In the genomic region with DNA sequence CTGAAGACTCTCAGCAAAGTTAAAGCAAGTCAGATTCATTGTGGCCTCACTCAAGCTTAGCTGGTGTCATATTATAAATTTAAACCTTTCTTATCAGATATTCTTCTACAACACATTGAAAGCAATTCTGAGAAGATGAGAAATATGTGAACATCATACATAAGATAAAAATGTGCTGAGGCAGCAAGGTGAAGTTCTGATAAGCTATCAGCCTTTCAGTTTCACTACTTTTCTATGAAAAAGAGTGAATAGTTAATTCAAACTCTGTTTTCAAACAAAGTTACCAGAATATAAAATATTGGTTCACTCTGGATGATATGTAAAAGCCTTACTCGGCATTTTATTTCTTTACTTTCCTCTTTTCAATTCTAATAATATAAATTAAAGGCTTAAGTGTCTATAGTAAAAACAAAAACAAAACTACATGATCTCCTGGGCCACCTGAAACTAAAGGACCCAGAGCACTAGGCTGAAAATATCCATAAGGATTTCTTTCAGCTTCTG, we compare ENCODE assay signal across 31 cellular contexts.
"Had no signal": no experiment of that assay in that cellular context is flagged by ENCODE, and none has a peak within 500 bp of the region (broad histone marks: within the 10 kb centered on the region; RNA-seq: fewer than 3 reads in every experiment).

No MANE protein-coding gene starts in this region.

- FAIRE-seq: colon had no signal

- H3K27ac ChIP-seq: body of pancreas, esophagus muscularis mucosa, foreskin keratinocyte, gastrocnemius medialis, heart left ventricle, hepatocyte, WERI-Rb-1 had no signal

- H3K27me3 ChIP-seq: body of pancreas, esophagus muscularis mucosa, foreskin keratinocyte, gastrocnemius medialis, heart left ventricle, hepatocyte had no signal

- H3K36me3 ChIP-seq: esophagus muscularis mucosa, gastrocnemius medialis, heart left ventricle, WERI-Rb-1 had no signal

- H3K9me3 ChIP-seq: body of pancreas, esophagus muscularis mucosa, gastrocnemius medialis had no signal

- DNase-seq: activated B cell treated with CpG ODN at 0.5 μM for 24 hours; activated CD4-positive, alpha-beta T cell treated with anti-CD3 and anti-CD28 coated beads for 48 hours; activated CD4-positive, alpha-beta T cell treated with anti-CD3 and anti-CD28 coated beads, Interleukin-2, amount 50 U/mL, for 1 hour; activated CD4-positive, alpha-beta T cell treated with anti-CD3 and anti-CD28 coated beads, Interleukin-2, amount 50 U/mL, for 48 hours; activated CD8-positive, alpha-beta memory T cell treated with anti-CD3 and anti-CD28 coated beads for 24 hours; activated CD8-positive, alpha-beta T cell treated with anti-CD3 and anti-CD28 coated beads for 36 hours; activated effector memory CD4-positive, alpha-beta T cell treated with Interleukin-2 at 50 U/mL for 16 hours; activated gamma-delta T cell treated with Interleukin-2 at 50 U/mL for 16 hours; activated naive CD4-positive, alpha-beta T cell treated with anti-CD3 and anti-CD28 coated beads, Interleukin-2, amount 50 U/mL, for 16 hours; activated naive CD4-positive, alpha-beta T cell treated with Interleukin-2 at 50 U/mL for 16 hours; activated T-cell treated with anti-CD3 and anti-CD28 coated beads, Interleukin-2, amount 50 U/mL, for 4 hours; amniotic stem cell; anterior cingulate cortex; body of pancreas; caudate nucleus; cortex of kidney; dermis blood vessel endothelial cell; effector CD4-positive, alpha-beta T cell; effector memory CD8-positive, alpha-beta T cell; erythroblast; foreskin keratinocyte; gastrocnemius medialis; glutamatergic neuron; heart left ventricle; T1000; WERI-Rb-1 had no signal

- H3K4me2 ChIP-seq: hepatocyte had no signal

- H2AFZ ChIP-seq: hepatocyte had no signal

- H3K4me3 ChIP-seq: body of pancreas, esophagus muscularis mucosa, gastrocnemius medialis, heart left ventricle, hepatocyte had no signal

- ATAC-seq: activated CD4-positive, CD25-positive, alpha-beta regulatory T cell treated with anti-CD3 and anti-CD28 coated beads, Interleukin-2, amount 50 U/mL, for 24 hours; activated CD8-positive, alpha-beta T cell treated with anti-CD3 and anti-CD28 coated beads for 36 hours; activated T-cell treated with anti-CD3 and anti-CD28 coated beads, Interleukin-2, amount 50 U/mL, for 4 hours; activated T-helper 17 cell treated with anti-CD3 and anti-CD28 coated beads, Interleukin-2, amount 50 U/mL, for 72 hours; body of pancreas; effector memory CD8-positive, alpha-beta T cell; foreskin keratinocyte; gastrocnemius medialis; heart left ventricle had no signal

- H3K4me1 ChIP-seq: foreskin keratinocyte, gastrocnemius medialis, heart left ventricle had no signal

- H3K79me2 ChIP-seq: hepatocyte had no signal
